Comparison of ENCODE assay signal across 8 cellular contexts in genomic region chr12:6689000-6689882, GRCh38. TPM values are rescaled to one million over a fixed set of nuclear protein-coding genes. Genes with fewer than 3 reads are reported as not detected.
DNase-seq lines count a peak whose midpoint lies in the region; ATAC-seq, FAIRE-seq and TF ChIP-seq lines count a peak whose summit lies in the region.

Gene ZNF384, minus strand, starts transcription at chr12:6689375. Its CDS starts 9,855 bp downstream, at chr12:6679520.

- no peaks in the 10 kb centered on the region for H3K36me3 ChIP-seq in adrenal gland (replicated peaks in 1 of 2)
- peaks cover 0 to 2% of the 10 kb centered on the region in 2 experiments for H3K36me3 ChIP-seq in trophoblast cell (ENCODE audit: control insufficient read depth in 1 of 2, insufficient read depth in 2 of 2, low read length in 2 of 2)
- H3K36me3 ChIP-seq in transverse colon, result no peaks in the 10 kb centered on the region

- H3K79me1 ChIP-seq in trophoblast cell (ENCODE audit: low read length), result peaks cover 10% of the 10 kb centered on the region

- H4K8ac ChIP-seq in trophoblast cell (ENCODE audit: low read depth, low read length), result peak within 1 kb of the TSS; percentile 95

- H3K9me3 ChIP-seq in adrenal gland (replicated peaks in 1 of 3) (no peaks in the 10 kb centered on the region), trophoblast cell (ENCODE audit: insufficient read depth, low read depth, low read length) (no peaks in the 10 kb centered on the region), transverse colon (no peaks in the 10 kb centered on the region)

- peak within 1 kb of the TSS; percentile 100 for H2BK120ac ChIP-seq in trophoblast cell (ENCODE audit: insufficient read depth, low read length, poor library complexity)

- intact Hi-C loops in adrenal gland (cut with DNase I) (no loop called here), cardiac septum (cut with DNase I) (loop anchor here (1.0 to 10.0 kb wide), 4 partner anchors 26 to 286 kb away; partner anchors contain the start of genes EMG1, ING4 and PHB2), transverse colon (cut with DNase I; ENCODE audit: low total_unique reads) (no loop called here)

- H3K23ac ChIP-seq in trophoblast cell (ENCODE audit: low read length), result no peak within 1 kb of the TSS

- no peak within 1 kb of the TSS for H2BK12ac ChIP-seq in trophoblast cell (ENCODE audit: low read length)

- peak within 1 kb of the TSS; percentile 77 for H3K4ac ChIP-seq in trophoblast cell (ENCODE audit: low read depth, low read length)

- H4K12ac ChIP-seq in trophoblast cell (ENCODE audit: low read depth, low read length), result peak within 1 kb of the TSS; percentile 98

- H2BK5ac ChIP-seq in trophoblast cell (ENCODE audit: low read depth, low read length, poor library complexity), result peak within 1 kb of the TSS; percentile 99

- H3K79me2 ChIP-seq in trophoblast cell (ENCODE audit: control insufficient read depth, insufficient read depth, low read length, poor library complexity), result peaks cover 11% of the 10 kb centered on the region

- H3K27ac ChIP-seq in adrenal gland (peak within 1 kb of the TSS; percentile 84 to 99 (median 95)), trophoblast cell (ENCODE audit: low read depth, low read length) (peak within 1 kb of the TSS; percentile 97), transverse colon (peak within 1 kb of the TSS; percentile 93 to 100 (median 96))

- peak within 1 kb of the TSS; percentile 89 for H2AFZ ChIP-seq in trophoblast cell (ENCODE audit: insufficient read depth, low read length, poor library complexity)

- no peaks in the 10 kb centered on the region for H3K27me3 ChIP-seq in adrenal gland
- no peaks in the 10 kb centered on the region for H3K27me3 ChIP-seq in trophoblast cell (ENCODE audit: insufficient read depth, low read length)
- no peaks in the 10 kb centered on the region for H3K27me3 ChIP-seq in transverse colon

- DNase-seq in GM12891 (ENCODE audit: insufficient read length, low spot score) (peak; percentile 96), NCI-H146 (lab: John Stamatoyannopoulos, UW) (peak; percentile 100), T-helper 1 cell (peak; percentile 92 to 99 (median 95)), adrenal gland (peak; percentile 96 to 99 (median 98)), cardiac septum (ENCODE audit: low spot score) (peak; percentile 99), trophoblast cell (peak; percentile 97 to 99), transverse colon (peak; percentile 98)

- in situ Hi-C loops in transverse colon (cut with MboI; ENCODE audit: low pct_ligation_motif_present in 1 of 4, low pct_unique_long_range_greater_than_20kb in 1 of 4, low sequenced_read_pairs in 3 of 4), result no loop called here

- peak within 1 kb of the TSS; percentile 99 for H3K9ac ChIP-seq in trophoblast cell (ENCODE audit: low read length)

- TF ChIP-seq POLR2A in GM12891 (IDR thresholded peaks at IDR 0.05; ENCODE audit: low read depth, low read length), result peak; percentile 83
- TF ChIP-seq POLR2A in adrenal gland (IDR thresholded peaks at IDR 0.05), result peak; percentile 37 to 54
- peak; percentile 72 for TF ChIP-seq POLR2A in transverse colon (IDR thresholded peaks at IDR 0.05)

- peak within 1 kb of the TSS; percentile 89 for H3K4me2 ChIP-seq in trophoblast cell (ENCODE audit: low read length)

- peak within 1 kb of the TSS; percentile 44 for H2AK5ac ChIP-seq in trophoblast cell (ENCODE audit: low read length)

- peak; percentile 97 for FAIRE-seq in GM12891 (lab: Jason Lieb, UNC)

- H3K4me3 ChIP-seq in adrenal gland (peak within 1 kb of the TSS; percentile 18 to 97 (median 68)), trophoblast cell (ENCODE audit: low read depth, low read length) (peak within 1 kb of the TSS; percentile 94), transverse colon (peak within 1 kb of the TSS; percentile 63 to 100 (median 85))

- peak within 1 kb of the TSS; percentile 93 for H4K91ac ChIP-seq in trophoblast cell (ENCODE audit: low read depth, low read length)

- H3K4me1 ChIP-seq in adrenal gland (replicated peaks in 1 of 2) (peaks cover 26 to 51% of the 10 kb centered on the region in 2 donors), trophoblast cell (ENCODE audit: control insufficient read depth in 1 of 2, insufficient read depth in 2 of 2, low read length in 2 of 2) (peaks cover 0 to 9% of the 10 kb centered on the region in 2 experiments), transverse colon (peaks cover 21 to 48% (median 28%) of the 10 kb centered on the region in 4 donors)

- H3K18ac ChIP-seq in trophoblast cell (ENCODE audit: low read length), result peak within 1 kb of the TSS; percentile 98

- WGBS in adrenal gland, 4 donors, result 0 to 1% (median 0%) methylated on average over 53 to 72 of the region's 72 CpGs
- whole genome bisulfite sequencing in trophoblast cell (ENCODE audit: extremely low coverage, insufficient coverage, insufficient read length), result no CpG with 5 or more reads among the region's 72 CpGs
- WGBS in transverse colon (ENCODE audit: low coverage in 1 of 2), 2 donors, result 1 to 3% methylated on average over 6 to 70 of the region's 72 CpGs

- TF ChIP-seq CTCF in adrenal gland (IDR thresholded peaks at IDR 0.05), result peak in 5 of 6 experiments; percentile 29 to 52 (median 34)
- peak in 4 of 5 experiments; percentile 29 to 60 (median 45) for TF ChIP-seq CTCF in transverse colon (IDR thresholded peaks at IDR 0.05)

- ATAC-seq in HG02852 (IDR thresholded peaks at IDR 0.05; ENCODE audit: unreplicated experiment), result peak; percentile 85

- peak within 1 kb of the TSS; percentile 100 for H3K14ac ChIP-seq in trophoblast cell (ENCODE audit: low read length)

- no peak for TF ChIP-seq EP300 in transverse colon (IDR thresholded peaks at IDR 0.05; ENCODE audit: low read depth)

TF ChIP-seq in GM12891, 5 proteins besides CTCF, POLR2A, EP300 and RAD21:
- TF ChIP-seq SPI1 (IDR thresholded peaks at IDR 0.05; ENCODE audit: low read depth, low read length) (peak; percentile 60), PAX5 (IDR thresholded peaks at IDR 0.05; ENCODE audit: insufficient read depth, low read length, severe bottlenecking) (peak; percentile 3), TAF1 (IDR thresholded peaks at IDR 0.05; ENCODE audit: low read depth, low read length) (peak; percentile 49; the same call in 1 of the 2 replicates), POLR2AphosphoS5 (IDR thresholded peaks at IDR 0.05; ENCODE audit: low read depth, low read length) (peak; percentile 63), POU2F2 (IDR thresholded peaks at IDR 0.05; ENCODE audit: low read depth, low read length) (peak; percentile 61; the same call in 1 of the 2 replicates)
TF ChIP-seq in GM12891: peak in this region for 5.

RNA-seq across cellular contexts. Expression of gene ZNF384, which starts in this region (rescaled TPM):
- 43.3 TPM for polyA plus RNA-seq in GM12891 (2012; ENCODE audit: low read depth, missing spikeins)
- total RNA-seq in adrenal gland (10 to 100 TPM; 20.7 to 67.2 (median 47.8) TPM), cardiac septum (32.7 TPM), transverse colon (10 to 100 TPM; 34.8 to 49.4 (median 42.8) TPM)
- 10 to 100 TPM; 45.5 to 71.2 (median 49.5) TPM for polyA plus RNA-seq in adrenal gland
- polyA plus RNA-seq in trophoblast cell (2013), result 63.1 and 65.6 TPM in 2 replicates

Comparison
In these comparisons a context has a peak if more than half of its experiments do, and no peak if none do; other contexts are left out.
1. Peak in every context shown above with its lines: DNase-seq, ATAC-seq, H3K4me3 ChIP-seq and H3K27ac ChIP-seq.